Comparison of ENCODE assay signal across 2 cellular contexts in the genomic region with DNA sequence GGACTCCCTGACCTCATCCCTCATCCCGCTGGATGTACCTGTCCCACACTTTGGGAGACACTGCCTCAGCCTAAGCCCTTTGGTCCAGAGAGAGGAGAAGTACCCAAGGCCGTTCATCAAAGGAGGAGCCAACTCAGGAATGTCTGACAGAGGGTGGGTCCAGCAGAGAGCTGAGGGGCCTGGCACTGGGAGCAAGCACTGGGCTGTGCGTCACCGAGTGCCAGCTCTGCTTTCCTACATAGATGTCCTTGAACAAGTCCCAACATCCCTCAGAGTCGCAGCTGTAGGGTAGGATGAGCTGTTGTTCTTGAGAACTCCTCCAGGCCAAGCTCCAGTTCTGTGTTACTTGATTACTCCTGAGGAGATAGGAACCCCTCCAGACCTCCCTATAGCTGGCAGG.
TF ChIP-seq lines count a peak whose summit lies in the region.

No MANE protein-coding gene starts in this region.

TF ChIP-seq in GM23338, 12 proteins besides CTCF, POLR2A, EP300 and RAD21 (continues in another document):
- TF ChIP-seq STAT1 (IDR thresholded peaks at IDR 0.05; ENCODE audit: unreplicated experiment) (no peak), CREB1 (CRISPR knock-in tag; IDR thresholded peaks at IDR 0.05; ENCODE audit: low read depth) (no peak), JUNB (IDR thresholded peaks at IDR 0.05; ENCODE audit: unreplicated experiment) (no peak), NANOG (IDR thresholded peaks at IDR 0.05; ENCODE audit: borderline replicate concordance) (no peak), POLR2AphosphoS5 (IDR thresholded peaks at IDR 0.05; ENCODE audit: low read depth) (no peak), ZNF331 (CRISPR knock-in tag; IDR thresholded peaks at IDR 0.05; ENCODE audit: low read depth) (no peak), REST (IDR thresholded peaks at IDR 0.05; ENCODE audit: unreplicated experiment) (no peak), EZH2phosphoT487 (IDR thresholded peaks at IDR 0.05; ENCODE audit: unreplicated experiment) (no peak)
- TF ChIP-seq, protein P1, sequence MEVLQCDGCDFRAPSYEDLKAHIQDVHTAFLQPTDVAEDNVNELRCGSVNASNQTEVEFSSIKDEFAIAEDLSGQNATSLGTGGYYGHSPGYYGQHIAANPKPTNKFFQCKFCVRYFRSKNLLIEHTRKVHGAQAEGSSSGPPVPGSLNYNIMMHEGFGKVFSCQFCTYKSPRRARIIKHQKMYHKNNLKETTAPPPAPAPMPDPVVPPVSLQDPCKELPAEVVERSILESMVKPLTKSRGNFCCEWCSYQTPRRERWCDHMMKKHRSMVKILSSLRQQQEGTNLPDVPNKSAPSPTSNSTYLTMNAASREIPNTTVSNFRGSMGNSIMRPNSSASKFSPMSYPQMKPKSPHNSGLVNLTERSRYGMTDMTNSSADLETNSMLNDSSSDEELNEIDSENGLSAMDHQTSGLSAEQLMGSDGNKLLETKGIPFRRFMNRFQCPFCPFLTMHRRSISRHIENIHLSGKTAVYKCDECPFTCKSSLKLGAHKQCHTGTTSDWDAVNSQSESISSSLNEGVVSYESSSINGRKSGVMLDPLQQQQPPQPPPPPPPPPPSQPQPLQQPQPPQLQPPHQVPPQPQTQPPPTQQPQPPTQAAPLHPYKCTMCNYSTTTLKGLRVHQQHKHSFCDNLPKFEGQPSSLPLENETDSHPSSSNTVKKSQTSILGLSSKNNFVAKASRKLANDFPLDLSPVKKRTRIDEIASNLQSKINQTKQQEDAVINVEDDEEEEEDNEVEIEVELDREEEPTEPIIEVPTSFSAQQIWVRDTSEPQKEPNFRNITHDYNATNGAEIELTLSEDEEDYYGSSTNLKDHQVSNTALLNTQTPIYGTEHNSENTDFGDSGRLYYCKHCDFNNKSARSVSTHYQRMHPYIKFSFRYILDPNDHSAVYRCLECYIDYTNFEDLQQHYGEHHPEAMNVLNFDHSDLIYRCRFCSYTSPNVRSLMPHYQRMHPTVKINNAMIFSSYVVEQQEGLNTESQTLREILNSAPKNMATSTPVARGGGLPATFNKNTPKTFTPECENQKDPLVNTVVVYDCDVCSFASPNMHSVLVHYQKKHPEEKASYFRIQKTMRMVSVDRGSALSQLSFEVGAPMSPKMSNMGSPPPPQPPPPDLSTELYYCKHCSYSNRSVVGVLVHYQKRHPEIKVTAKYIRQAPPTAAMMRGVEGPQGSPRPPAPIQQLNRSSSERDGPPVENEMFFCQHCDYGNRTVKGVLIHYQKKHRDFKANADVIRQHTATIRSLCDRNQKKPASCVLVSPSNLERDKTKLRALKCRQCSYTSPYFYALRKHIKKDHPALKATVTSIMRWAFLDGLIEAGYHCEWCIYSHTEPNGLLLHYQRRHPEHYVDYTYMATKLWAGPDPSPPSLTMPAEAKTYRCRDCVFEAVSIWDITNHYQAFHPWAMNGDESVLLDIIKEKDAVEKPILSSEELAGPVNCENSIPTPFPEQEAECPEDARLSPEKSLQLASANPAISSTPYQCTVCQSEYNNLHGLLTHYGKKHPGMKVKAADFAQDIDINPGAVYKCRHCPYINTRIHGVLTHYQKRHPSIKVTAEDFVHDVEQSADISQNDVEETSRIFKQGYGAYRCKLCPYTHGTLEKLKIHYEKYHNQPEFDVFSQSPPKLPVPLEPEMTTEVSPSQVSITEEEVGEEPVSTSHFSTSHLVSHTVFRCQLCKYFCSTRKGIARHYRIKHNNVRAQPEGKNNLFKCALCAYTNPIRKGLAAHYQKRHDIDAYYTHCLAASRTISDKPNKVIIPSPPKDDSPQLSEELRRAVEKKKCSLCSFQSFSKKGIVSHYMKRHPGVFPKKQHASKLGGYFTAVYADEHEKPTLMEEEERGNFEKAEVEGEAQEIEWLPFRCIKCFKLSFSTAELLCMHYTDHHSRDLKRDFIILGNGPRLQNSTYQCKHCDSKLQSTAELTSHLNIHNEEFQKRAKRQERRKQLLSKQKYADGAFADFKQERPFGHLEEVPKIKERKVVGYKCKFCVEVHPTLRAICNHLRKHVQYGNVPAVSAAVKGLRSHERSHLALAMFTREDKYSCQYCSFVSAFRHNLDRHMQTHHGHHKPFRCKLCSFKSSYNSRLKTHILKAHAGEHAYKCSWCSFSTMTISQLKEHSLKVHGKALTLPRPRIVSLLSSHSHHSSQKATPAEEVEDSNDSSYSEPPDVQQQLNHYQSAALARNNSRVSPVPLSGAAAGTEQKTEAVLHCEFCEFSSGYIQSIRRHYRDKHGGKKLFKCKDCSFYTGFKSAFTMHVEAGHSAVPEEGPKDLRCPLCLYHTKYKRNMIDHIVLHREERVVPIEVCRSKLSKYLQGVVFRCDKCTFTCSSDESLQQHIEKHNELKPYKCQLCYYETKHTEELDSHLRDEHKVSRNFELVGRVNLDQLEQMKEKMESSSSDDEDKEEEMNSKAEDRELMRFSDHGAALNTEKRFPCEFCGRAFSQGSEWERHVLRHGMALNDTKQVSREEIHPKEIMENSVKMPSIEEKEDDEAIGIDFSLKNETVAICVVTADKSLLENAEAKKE (CRISPR knock-in tag; IDR thresholded peaks at IDR 0.05), result no peak
- TF ChIP-seq, protein P2, sequence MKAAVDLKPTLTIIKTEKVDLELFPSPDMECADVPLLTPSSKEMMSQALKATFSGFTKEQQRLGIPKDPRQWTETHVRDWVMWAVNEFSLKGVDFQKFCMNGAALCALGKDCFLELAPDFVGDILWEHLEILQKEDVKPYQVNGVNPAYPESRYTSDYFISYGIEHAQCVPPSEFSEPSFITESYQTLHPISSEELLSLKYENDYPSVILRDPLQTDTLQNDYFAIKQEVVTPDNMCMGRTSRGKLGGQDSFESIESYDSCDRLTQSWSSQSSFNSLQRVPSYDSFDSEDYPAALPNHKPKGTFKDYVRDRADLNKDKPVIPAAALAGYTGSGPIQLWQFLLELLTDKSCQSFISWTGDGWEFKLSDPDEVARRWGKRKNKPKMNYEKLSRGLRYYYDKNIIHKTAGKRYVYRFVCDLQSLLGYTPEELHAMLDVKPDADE (IDR thresholded peaks at IDR 0.05), result no peak

TF ChIP-seq in H1, 55 proteins besides CTCF, POLR2A, EP300 and RAD21:
- TF ChIP-seq TAF1 (IDR thresholded peaks at IDR 0.05; ENCODE audit: low read depth, low read length) (no peak), CEBPB (IDR thresholded peaks at IDR 0.05; ENCODE audit: low read depth, low read length) (no peak), SIN3A (conservative IDR thresholded peaks at IDR 0.05 in 1 of 2, IDR thresholded peaks at IDR 0.05 in 1 of 2; ENCODE audit: low read depth in 1 of 2, low read length in 2 of 2) (no peak), CHD7 (IDR thresholded peaks at IDR 0.05; ENCODE audit: insufficient replicate concordance, low read length) (no peak), POLR2AphosphoS5 (IDR thresholded peaks at IDR 0.05; ENCODE audit: low read depth, low read length) (no peak), RFX5 (IDR thresholded peaks at IDR 0.05; ENCODE audit: borderline replicate concordance, low read depth, low read length) (no peak), SAP30 (IDR thresholded peaks at IDR 0.05; ENCODE audit: insufficient read depth, insufficient replicate concordance, low read length) (no peak), GTF2F1 (IDR thresholded peaks at IDR 0.05; ENCODE audit: borderline replicate concordance, low read depth, low read length) (no peak), SIX5 (IDR thresholded peaks at IDR 0.05; ENCODE audit: low read depth, low read length) (no peak), MAFK (IDR thresholded peaks at IDR 0.05; ENCODE audit: low read depth, low read length) (no peak), CBX8 (IDR thresholded peaks at IDR 0.05; ENCODE audit: borderline replicate concordance, low read depth, low read length) (no peak), PHF8 (conservative IDR thresholded peaks at IDR 0.05; ENCODE audit: low read depth, low read length) (no peak), TBP (IDR thresholded peaks at IDR 0.05; ENCODE audit: low read depth, low read length) (no peak), CHD2 (IDR thresholded peaks at IDR 0.05; ENCODE audit: low read length) (no peak)
- TF ChIP-seq, protein P3, sequence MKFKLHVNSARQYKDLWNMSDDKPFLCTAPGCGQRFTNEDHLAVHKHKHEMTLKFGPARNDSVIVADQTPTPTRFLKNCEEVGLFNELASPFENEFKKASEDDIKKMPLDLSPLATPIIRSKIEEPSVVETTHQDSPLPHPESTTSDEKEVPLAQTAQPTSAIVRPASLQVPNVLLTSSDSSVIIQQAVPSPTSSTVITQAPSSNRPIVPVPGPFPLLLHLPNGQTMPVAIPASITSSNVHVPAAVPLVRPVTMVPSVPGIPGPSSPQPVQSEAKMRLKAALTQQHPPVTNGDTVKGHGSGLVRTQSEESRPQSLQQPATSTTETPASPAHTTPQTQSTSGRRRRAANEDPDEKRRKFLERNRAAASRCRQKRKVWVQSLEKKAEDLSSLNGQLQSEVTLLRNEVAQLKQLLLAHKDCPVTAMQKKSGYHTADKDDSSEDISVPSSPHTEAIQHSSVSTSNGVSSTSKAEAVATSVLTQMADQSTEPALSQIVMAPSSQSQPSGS (IDR thresholded peaks at IDR 0.05; ENCODE audit: low read length), result no peak
